ENCODE assay signal across 26 cellular contexts in the genomic region with DNA sequence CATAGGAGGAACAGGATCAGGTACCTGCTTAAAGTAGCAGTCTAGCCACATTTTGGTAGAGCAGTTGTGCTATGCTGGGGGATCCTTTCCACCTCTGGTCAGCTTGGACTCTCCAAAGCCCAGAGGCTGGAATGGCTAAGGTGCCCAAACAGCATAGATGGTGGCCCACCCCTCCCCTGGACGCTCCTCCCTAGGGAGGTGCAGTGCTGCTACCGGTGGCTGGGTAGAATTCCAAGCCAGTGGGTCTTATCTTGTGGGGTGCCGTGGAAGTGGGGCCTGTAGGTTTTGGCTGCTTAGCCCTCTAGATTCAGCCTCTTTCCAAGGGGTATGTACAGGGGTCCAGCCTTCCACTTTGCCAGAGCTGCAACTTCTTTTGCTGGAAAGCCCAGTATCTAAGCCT.
"Had no signal": no experiment of that assay in that cellular context is flagged by ENCODE, and none has a peak within 500 bp of the region (broad histone marks: within the 10 kb centered on the region; RNA-seq: fewer than 3 reads in every experiment).

No MANE protein-coding gene starts in this region.

- H3K4me1 ChIP-seq: colonic mucosa, esophagus squamous epithelium, gastrocnemius medialis, heart left ventricle, left lung, lower lobe of right lung had no signal

- FAIRE-seq: endometrium had no signal

- DNase-seq: cerebellar nuclear complex; colonic mucosa; cortex of kidney; effector CD8-positive, alpha-beta T cell; effector memory CD8-positive, alpha-beta T cell; endodermal cell; erythroblast; esophagus squamous epithelium; foreskin fibroblast; foreskin melanocyte; gastrocnemius medialis; heart left ventricle; hypothalamus; immature natural killer cell; islet precursor cell; left cardiac atrium; left lung; left ventricle myocardium superior; lower lobe of right lung; mammary epithelial cell; mesendoderm; midbrain had no signal

- H3K4me3 ChIP-seq: colonic mucosa, esophagus squamous epithelium, gastrocnemius medialis, heart left ventricle, hepatocyte, left lung, lower lobe of right lung had no signal

- H3K27me3 ChIP-seq: colonic mucosa, esophagus squamous epithelium, gastrocnemius medialis, heart left ventricle, hepatocyte, left lung had no signal

- H3K27ac ChIP-seq: colonic mucosa, epithelial cell of prostate, esophagus squamous epithelium, gastrocnemius medialis, heart left ventricle, hepatocyte, left lung, lower lobe of right lung had no signal

- H3K9me3 ChIP-seq: colonic mucosa, gastrocnemius medialis, lower lobe of right lung had no signal

- ATAC-seq: effector memory CD8-positive, alpha-beta T cell; esophagus mucosa; gastrocnemius medialis; heart left ventricle; left cardiac atrium; left lung; left ventricle myocardium superior; lower lobe of right lung had no signal

- H3K36me3 ChIP-seq: colonic mucosa, esophagus squamous epithelium, gastrocnemius medialis, heart left ventricle, left lung, lower lobe of right lung had no signal
